In genomic region chr19:2236285-2237050, GRCh38 we compare ENCODE assay signal across 8 cellular contexts. TPM values are rescaled to one million over a fixed set of nuclear protein-coding genes. Genes with fewer than 3 reads are reported as not detected.
DNase-seq lines count a peak whose midpoint lies in the region; ATAC-seq and TF ChIP-seq lines count a peak whose summit lies in the region.

Gene PLEKHJ1, minus strand, starts transcription at chr19:2236329. Its CDS starts 81 bp downstream, at chr19:2236248.
Gene SF3A2, plus strand, starts transcription at chr19:2236824. Its CDS starts 6,595 bp downstream, at chr19:2243419.

- H3K27me3 ChIP-seq in prostate gland (replicated peaks; ENCODE audit: insufficient read depth) = no peaks in the 10 kb centered on the region

- peak; percentile 64 for TF ChIP-seq POLR2A in prostate gland (IDR thresholded peaks at IDR 0.05)

- DNase-seq in NCI-H187 (lab: John Stamatoyannopoulos, UW) = peak; percentile 96 to 99
- peak; percentile 95 to 98 (median 97) for DNase-seq in T-helper 2 cell
- peak; percentile 98 for DNase-seq in left ventricle myocardium superior
- peak; percentile 91 for DNase-seq in prostate gland (ENCODE audit: low spot score)

- peak; percentile 99 to 100 (median 100) for TF ChIP-seq CTCF in prostate gland (IDR thresholded peaks at IDR 0.05)

- intact Hi-C loops in left ventricle myocardium superior (cut with micrococcal nuclease) (no loop called here), prostate gland (cut with DNase I) (loop anchor here (2.0 to 10.0 kb wide), 5 partner anchors 36 to 156 kb away; partner anchors contain the start of genes AP3D1, LSM7 and SPPL2B)

- H3K27ac ChIP-seq in angular gyrus (ENCODE audit: low read depth, low read length) = peak within 1 kb of the TSS; percentile 100
- H3K27ac ChIP-seq in prostate gland = peak within 1 kb of the TSS; percentile 97 to 98
- H3K27ac ChIP-seq in urinary bladder (ENCODE audit: low read depth) = peak within 1 kb of the TSS; percentile 98

- H3K4me1 ChIP-seq in prostate gland (replicated peaks) (peaks cover 26% of the 10 kb centered on the region), urinary bladder (ENCODE audit: insufficient read depth) (peaks cover 2% of the 10 kb centered on the region)

- under 1% methylated on average over 82 of the region's 84 CpGs for WGBS in prostate gland
- under 1% methylated on average over 84 of the region's 84 CpGs for WGBS in urinary bladder

- no peaks in the 10 kb centered on the region for H3K36me3 ChIP-seq in prostate gland
- no peaks in the 10 kb centered on the region for H3K36me3 ChIP-seq in urinary bladder (ENCODE audit: insufficient read depth)

- H3K9me3 ChIP-seq in prostate gland = no peaks in the 10 kb centered on the region

- peak within 1 kb of the TSS; percentile 81 to 95 for H3K4me3 ChIP-seq in prostate gland
- peak within 1 kb of the TSS; percentile 90 for H3K4me3 ChIP-seq in urinary bladder (ENCODE audit: low read depth, low read length)

- ATAC-seq in GM18498 (IDR thresholded peaks at IDR 0.05; ENCODE audit: unreplicated experiment) (peak; percentile 72), HG02938 (IDR thresholded peaks at IDR 0.05; ENCODE audit: unreplicated experiment) (peak; percentile 65), left ventricle myocardium superior (peak; percentile 93)

RNA-seq across cellular contexts. Expression of gene PLEKHJ1, which starts in this region (rescaled TPM):
- total RNA-seq in left ventricle myocardium superior = 60.7 TPM
- 10 to 100 TPM; 59.4 to 91.7 TPM for total RNA-seq in prostate gland
- total RNA-seq in urinary bladder = 30.6 TPM
- polyA plus RNA-seq in urinary bladder = 60.9 TPM

RNA-seq across cellular contexts. Expression of gene SF3A2, which starts in this region (rescaled TPM):
- 31.4 TPM for total RNA-seq in left ventricle myocardium superior
- total RNA-seq in prostate gland = 100 to 1,000 TPM in 1 of 2 donors, 10 to 100 TPM in 1; 31.9 to 113 TPM
- total RNA-seq in urinary bladder = 32.5 TPM
- 69.9 TPM for polyA plus RNA-seq in urinary bladder

Comparison
In these comparisons a context has a peak if more than half of its experiments do, and no peak if none do; other contexts are left out.
1. Peak in every context shown above with its lines: DNase-seq, ATAC-seq, H3K4me3 ChIP-seq and H3K27ac ChIP-seq.